9 cellular contexts compared by ENCODE assay signal in the genomic region with DNA sequence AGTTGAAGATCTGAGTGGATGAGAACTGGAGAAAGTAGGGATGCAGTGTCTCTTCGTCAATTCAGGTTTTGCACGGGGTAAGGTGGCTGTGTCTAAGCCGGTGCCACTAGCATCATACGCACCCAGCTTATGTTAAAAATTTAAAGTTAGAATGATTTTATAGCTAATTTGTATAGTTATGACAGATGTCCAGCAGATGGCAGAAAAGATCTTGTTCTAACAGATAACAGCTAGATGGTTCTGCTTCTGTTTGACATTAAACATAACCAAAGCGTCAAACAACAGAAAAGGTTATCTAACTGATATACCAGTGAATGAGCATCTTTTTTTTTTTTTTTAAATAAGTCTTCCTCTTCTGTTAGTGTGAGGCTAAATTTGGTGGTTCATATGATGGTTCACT. TPM values are rescaled to one million over a fixed set of nuclear protein-coding genes. Genes with fewer than 3 reads are reported as not detected.
DNase-seq lines count a peak whose midpoint lies in the region; ATAC-seq, FAIRE-seq and TF ChIP-seq lines count a peak whose summit lies in the region.
"Had no signal": no experiment of that assay in that cellular context is flagged by ENCODE, and none has a peak within 500 bp of the region (broad histone marks: within the 10 kb centered on the region; RNA-seq: fewer than 3 reads in every experiment).

No MANE protein-coding gene starts in this region.

- no peak overlapping the region for H3K27ac ChIP-seq in keratinocyte (ENCODE audit: control insufficient read depth, insufficient read depth, low read length)

- no peaks in the 10 kb centered on the region for H3K4me1 ChIP-seq in keratinocyte (ENCODE audit: control insufficient read depth, extremely low read depth, insufficient read depth, low read length)

- no peak overlapping the region for H3K9ac ChIP-seq in keratinocyte (ENCODE audit: control insufficient read depth, extremely low read depth, insufficient read depth, low read length)

- in situ Hi-C loops in GM13976 (cut with MboI; ENCODE audit: low sequenced_read_pairs, unreplicated experiment) (no loop called here), astrocyte of the cerebellum (cut with HindIII; ENCODE audit: low sequenced_read_pairs) (no loop called here)

- H3K27me3 ChIP-seq in keratinocyte (ENCODE audit: control insufficient read depth, extremely low read depth, insufficient read depth, low read length): no peaks in the 10 kb centered on the region

- H3K9me1 ChIP-seq in keratinocyte (ENCODE audit: control insufficient read depth, extremely low read depth, insufficient read depth, low read length): no peaks in the 10 kb centered on the region

- intact Hi-C loops in posterior cingulate gyrus (cut with DNase I): loop anchor here (10.0 kb wide), 3 partner anchors 61 to 179 kb away; partner anchors contain the start of genes ZNF582 and ZSCAN5A

- no peak overlapping the region for H2AFZ ChIP-seq in keratinocyte (ENCODE audit: control insufficient read depth, low read length)

- FAIRE-seq in keratinocyte (lab: Jason Lieb, UNC): no peak

- DNase-seq in AG08395 (ENCODE audit: low spot score) (peak; percentile 57), GM13976 (ENCODE audit: low spot score) (peak; percentile 63), NCI-H2196 (lab: John Stamatoyannopoulos, UW; ENCODE audit: unreplicated experiment) (peak; percentile 70), astrocyte of the cerebellum (ENCODE audit: low read depth) (peak; percentile 37), keratinocyte (ENCODE audit: low read depth, low spot score) (peak; percentile 17), posterior cingulate gyrus (no peak)

- TF ChIP-seq CTCF in GM13976 (IDR thresholded peaks at IDR 0.05; ENCODE audit: borderline replicate concordance, control extremely low read depth, extremely low read depth, insufficient read depth, missing control alignments) (no peak), astrocyte of the cerebellum (IDR thresholded peaks at IDR 0.05; ENCODE audit: low read depth, low read length, missing control alignments) (peak; percentile 11), keratinocyte (optimal IDR thresholded peaks at IDR 0.05 in 1 of 3, IDR thresholded peaks at IDR 0.05 in 1 of 3, conservative IDR thresholded peaks at IDR 0.05 in 1 of 3; ENCODE audit: extremely low read depth in 1 of 3, insufficient read depth in 2 of 3, low read length in 3 of 3) (peak in 2 of 3 experiments; percentile 17 to 34)

- dilution Hi-C loops in keratinocyte (cut with MboI; ENCODE audit: extremely low pct_ligation_motif_present, low sequenced_read_pairs): no loop called here

- no peak overlapping the region for H3K4me2 ChIP-seq in keratinocyte (ENCODE audit: control insufficient read depth, extremely low read depth, insufficient read depth, low read depth, low read length)

- H3K9me3 ChIP-seq in keratinocyte (ENCODE audit: control insufficient read depth, low read depth, low read length): no peaks in the 10 kb centered on the region

- no peaks in the 10 kb centered on the region for H3K79me2 ChIP-seq in keratinocyte (ENCODE audit: control insufficient read depth, insufficient read depth, low read length)

- H3K4me3 ChIP-seq in astrocyte of the cerebellum (ENCODE audit: low read depth, low read length) (no peak overlapping the region), keratinocyte (ENCODE audit: control insufficient read depth in 2 of 3, extremely low read depth in 1 of 3, insufficient read depth in 2 of 3, low read depth in 1 of 3, low read length in 3 of 3) (no peak overlapping the region)

- H4K20me1 ChIP-seq in keratinocyte (ENCODE audit: control insufficient read depth, extremely low read depth, insufficient read depth, low read length): no peaks in the 10 kb centered on the region

- ATAC-seq in GM18909 (IDR thresholded peaks at IDR 0.05; ENCODE audit: poor library complexity, unreplicated experiment) (no peak), GM21367 (IDR thresholded peaks at IDR 0.05; ENCODE audit: unreplicated experiment) (no peak)

- no peaks in the 10 kb centered on the region for H3K36me3 ChIP-seq in keratinocyte (ENCODE audit: control insufficient read depth in 2 of 2, extremely low read depth in 1 of 2, insufficient read depth in 2 of 2, low read length in 2 of 2)

RNA-seq across cellular contexts. Expression of gene EDDM13, which starts 18.8 kb away (rescaled TPM):
- polyA plus RNA-seq in keratinocyte: 3.0 to 7.4 TPM (median 6.1 TPM) in 3 replicates
- 1.8 TPM for polyA plus RNA-seq in keratinocyte (2011; ENCODE audit: low read depth)
- 2.0 and 3.8 TPM in 2 replicates for polyA plus RNA-seq in keratinocyte (2011; cell fraction: cytosol; rRNA removed)
- polyA plus RNA-seq in keratinocyte (2011; cell fraction: nucleus; rRNA removed): 10.8 and 15.5 TPM in 2 replicates
- 2.2 and 5.1 TPM in 2 replicates for polyA plus RNA-seq in keratinocyte (2012; ENCODE audit: low replicate concordance)
- polyA minus RNA-seq in keratinocyte: 1.5 to 7.5 TPM (median 1.8 TPM) in 3 replicates
- not detected for polyA minus RNA-seq in keratinocyte (2011; cell fraction: cytosol; rRNA and poly(A)+ RNA removed)
- not detected in 2 replicates for polyA minus RNA-seq in keratinocyte (2011; cell fraction: nucleus; rRNA and poly(A)+ RNA removed)

RNA-seq across cellular contexts. Expression of gene ZSCAN5C, which starts 51.7 kb away (rescaled TPM):
- polyA plus RNA-seq in keratinocyte: not detected in 3 replicates
- not detected for polyA plus RNA-seq in keratinocyte (2011; ENCODE audit: low read depth)
- not detected in 2 replicates for polyA plus RNA-seq in keratinocyte (2011; cell fraction: cytosol; rRNA removed)
- polyA plus RNA-seq in keratinocyte (2011; cell fraction: nucleus; rRNA removed): not detected in 2 replicates
- not detected in 2 replicates for polyA plus RNA-seq in keratinocyte (2012; ENCODE audit: low replicate concordance)
- polyA minus RNA-seq in keratinocyte: not detected in 3 replicates
- not detected for polyA minus RNA-seq in keratinocyte (2011; cell fraction: cytosol; rRNA and poly(A)+ RNA removed)
- not detected in 2 replicates for polyA minus RNA-seq in keratinocyte (2011; cell fraction: nucleus; rRNA and poly(A)+ RNA removed)
- polyA plus RNA-seq: adipose tissue had no signal

RNA-seq across cellular contexts. Expression of gene ZSCAN5B, which starts 56.2 kb away (rescaled TPM):
- polyA plus RNA-seq in keratinocyte: 0.05 TPM in 1 of 3 replicates, not detected in the others
- polyA plus RNA-seq in keratinocyte (2011; ENCODE audit: low read depth): not detected
- polyA plus RNA-seq in keratinocyte (2011; cell fraction: cytosol; rRNA removed): 0.04 TPM in 1 of 2 replicates, not detected in the other
- not detected in 2 replicates for polyA plus RNA-seq in keratinocyte (2011; cell fraction: nucleus; rRNA removed)
- polyA plus RNA-seq in keratinocyte (2012; ENCODE audit: low replicate concordance): not detected in 2 replicates
- not detected in 3 replicates for polyA minus RNA-seq in keratinocyte
- not detected for polyA minus RNA-seq in keratinocyte (2011; cell fraction: cytosol; rRNA and poly(A)+ RNA removed)
- polyA minus RNA-seq in keratinocyte (2011; cell fraction: nucleus; rRNA and poly(A)+ RNA removed): not detected in 2 replicates

Comparison
In these comparisons a context has a peak if more than half of its experiments do, and no peak if none do; other contexts are left out.
1. DNase-seq: peak in AG08395 (single experiment), GM13976 (single experiment), NCI-H2196 (single experiment), astrocyte of the cerebellum (single experiment) and keratinocyte (single experiment); none in posterior cingulate gyrus (0 of 10).